ENCODE assay signal across 8 cellular contexts in the genomic region with DNA sequence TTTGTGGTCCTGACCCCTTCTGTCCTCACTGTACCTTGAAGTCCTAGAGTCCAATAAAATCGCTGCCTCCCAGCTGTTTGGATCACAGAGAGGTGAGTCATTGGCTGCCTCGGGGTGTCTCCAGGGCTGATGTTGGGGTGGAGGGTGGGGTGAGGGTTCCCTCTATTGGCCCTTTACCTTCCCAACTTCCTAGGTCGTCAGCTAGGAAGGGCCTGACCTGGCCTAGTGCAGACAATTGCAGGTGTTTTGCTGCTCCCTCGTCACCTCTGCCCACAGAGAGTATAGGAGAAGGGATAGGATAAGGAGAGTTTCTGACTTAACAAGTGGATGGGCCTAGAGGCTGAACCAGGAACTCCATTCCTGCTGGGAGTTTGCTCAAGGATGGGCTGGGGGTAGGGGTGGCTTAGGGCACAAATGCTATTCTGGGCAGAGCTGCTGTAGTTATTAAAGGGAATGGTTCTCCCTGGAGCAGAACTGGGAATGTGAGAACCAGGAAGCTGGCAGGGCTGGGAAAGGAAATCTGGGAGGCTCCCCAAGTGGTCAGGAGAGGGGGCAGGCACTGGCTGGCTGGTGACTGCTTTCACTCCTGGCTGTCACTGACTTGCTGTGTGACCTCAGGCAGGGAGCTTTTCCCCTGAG. TPM values are rescaled to one million over a fixed set of nuclear protein-coding genes. Genes with fewer than 3 reads are reported as not detected.
DNase-seq lines count a peak whose midpoint lies in the region; ATAC-seq and TF ChIP-seq lines count a peak whose summit lies in the region.

No MANE protein-coding gene starts in this region.

- H3K36me3 Mint-ChIP-seq in activated naive CD4-positive, alpha-beta T cell treated with anti-CD3 and anti-CD28 coated beads, Interleukin-2, amount 50 U/mL, for 24 hours: no peaks in the 10 kb centered on the region
- H3K36me3 Mint-ChIP-seq in endothelial cell (ENCODE audit: low read depth, unreplicated experiment): peaks cover 28% of the 10 kb centered on the region

- TF ChIP-seq CTCF in endothelial cell (IDR thresholded peaks at IDR 0.05; ENCODE audit: unreplicated experiment): peak; percentile 32

- no peak overlapping the region for H3K27ac Mint-ChIP-seq in activated naive CD4-positive, alpha-beta T cell treated with anti-CD3 and anti-CD28 coated beads, Interleukin-2, amount 50 U/mL, for 24 hours
- H3K27ac Mint-ChIP-seq in endothelial cell (ENCODE audit: unreplicated experiment): peak overlapping the region; percentile 89

- H3K27me3 Mint-ChIP-seq in activated naive CD4-positive, alpha-beta T cell treated with anti-CD3 and anti-CD28 coated beads, Interleukin-2, amount 50 U/mL, for 24 hours: no peaks in the 10 kb centered on the region
- peaks cover 17% of the 10 kb centered on the region for H3K27me3 Mint-ChIP-seq in endothelial cell (ENCODE audit: unreplicated experiment)

- H3K9me3 Mint-ChIP-seq in activated naive CD4-positive, alpha-beta T cell treated with anti-CD3 and anti-CD28 coated beads, Interleukin-2, amount 50 U/mL, for 24 hours: no peaks in the 10 kb centered on the region
- H3K9me3 Mint-ChIP-seq in endothelial cell (ENCODE audit: unreplicated experiment): no peaks in the 10 kb centered on the region

- no peak for DNase-seq in activated naive CD4-positive, alpha-beta T cell (lab: John Stamatoyannopoulos, UW)
- peak; percentile 51 for DNase-seq in RPMI8226
- peak; percentile 39 for DNase-seq in endothelial cell (ENCODE audit: low spot score)
- peak; percentile 91 for DNase-seq in myocyte (ENCODE audit: low read depth)

- H3K4me3 Mint-ChIP-seq in activated naive CD4-positive, alpha-beta T cell treated with anti-CD3 and anti-CD28 coated beads, Interleukin-2, amount 50 U/mL, for 24 hours: peak overlapping the region; percentile 86
- peak overlapping the region; percentile 96 for H3K4me3 Mint-ChIP-seq in endothelial cell (ENCODE audit: unreplicated experiment)

- ATAC-seq in HG03442 (IDR thresholded peaks at IDR 0.05; ENCODE audit: unreplicated experiment) (no peak), HG03378 (IDR thresholded peaks at IDR 0.05; ENCODE audit: unreplicated experiment) (no peak), HG03342 (IDR thresholded peaks at IDR 0.05; ENCODE audit: unreplicated experiment) (no peak)

- H3K4me1 Mint-ChIP-seq in activated naive CD4-positive, alpha-beta T cell treated with anti-CD3 and anti-CD28 coated beads, Interleukin-2, amount 50 U/mL, for 24 hours: peaks cover 32% of the 10 kb centered on the region
- H3K4me1 Mint-ChIP-seq in endothelial cell (ENCODE audit: unreplicated experiment): peaks cover 50% of the 10 kb centered on the region

RNA-seq across cellular contexts. Expression of a gene that starts 1.4 kb away (rescaled TPM):
- total RNA-seq in endothelial cell (ENCODE audit: unreplicated experiment) (68.5 TPM), myocyte (30.6 and 51.7 TPM in 2 replicates)
- 46.6 TPM for polyA plus RNA-seq in myocyte (2012)

RNA-seq across cellular contexts. Expression of a gene that starts 28.6 kb away (rescaled TPM):
- total RNA-seq in endothelial cell (ENCODE audit: unreplicated experiment) (16.5 TPM), myocyte (24.4 and 27.0 TPM in 2 replicates)
- 24.3 TPM for polyA plus RNA-seq in myocyte (2012)

Comparison
In these comparisons a context has a peak if more than half of its experiments do, and no peak if none do; other contexts are left out.
1. DNase-seq: peak in RPMI8226 (single experiment), endothelial cell (single experiment) and myocyte (single experiment); none in activated naive CD4-positive, alpha-beta T cell (0 of 4).